ENCODE assay signal across 22 cellular contexts in the genomic region with DNA sequence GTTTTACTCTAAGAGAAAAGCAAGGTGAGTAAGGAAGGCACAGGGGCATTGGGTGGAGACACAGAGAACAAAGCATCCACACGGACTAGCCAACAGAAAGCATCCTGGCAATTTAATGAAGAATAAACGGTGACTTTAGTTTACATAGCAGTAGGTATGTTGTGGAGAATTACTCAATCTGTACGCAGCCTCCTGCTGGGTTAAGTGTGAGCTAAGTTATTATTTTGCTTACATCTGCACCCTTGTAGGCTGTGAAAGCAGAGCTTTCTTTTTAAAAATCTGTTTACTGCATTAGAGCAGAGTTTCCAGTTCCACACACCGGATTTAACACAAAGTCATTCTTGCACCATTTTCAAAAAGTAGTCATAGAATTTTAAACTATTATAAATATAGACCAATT.
DNase-seq lines count a peak whose midpoint lies in the region; ATAC-seq lines count a peak whose summit lies in the region.
"Had no signal": no experiment of that assay in that cellular context is flagged by ENCODE, and none has a peak within 500 bp of the region (broad histone marks: within the 10 kb centered on the region; RNA-seq: fewer than 3 reads in every experiment).

No MANE protein-coding gene starts in this region.

- DNase-seq in DMS153 treated with DMSO at 0.1 percent for 48 hours (lab: John Stamatoyannopoulos, UW; ENCODE audit: unreplicated experiment) (peak; percentile 79), NCI-H1417 treated with DMSO at 0.1 percent for 48 hours (lab: John Stamatoyannopoulos, UW) (peak; percentile 90), NCI-H2227 (lab: John Stamatoyannopoulos, UW; ENCODE audit: unreplicated experiment) (peak; percentile 72), RPMI8226 (peak; percentile 24), glomerular visceral epithelial cell (ENCODE audit: extremely low spot score) (no peak), midbrain (lab: John Stamatoyannopoulos, UW) (no peak), cortex of kidney (lab: John Stamatoyannopoulos, UW) (no peak)
- DNase-seq: activated CD4-positive, alpha-beta T cell treated with anti-CD3 and anti-CD28 coated beads for 48 hours; activated CD8-positive, alpha-beta memory T cell treated with anti-CD3 and anti-CD28 coated beads for 24 hours; activated effector memory CD4-positive, alpha-beta T cell treated with Interleukin-2 at 50 U/mL for 16 hours; activated T-cell treated with anti-CD3 and anti-CD28 coated beads for 4 hours; gastrocnemius medialis; GM23248; left cardiac atrium; NCI-H2029; stimulated activated CD4-positive, alpha-beta T cell treated with anti-CD3 and anti-CD28 coated beads, Interleukin-4, amount 100 ng/mL, for 24 hours; substantia nigra; T-cell had no signal

- ATAC-seq in stimulated activated memory B cell treated with anti-CD40 and anti-IgM and Interleukin-4, amounts not matched to agents 10 μg/mL and 1 μg/mL and 100 μg/mL, for 72 hours, result no peak
- ATAC-seq: activated naive CD4-positive, alpha-beta T cell treated with anti-CD3 and anti-CD28 coated beads, Interleukin-2, amount 50 U/mL, for 72 hours; gastrocnemius medialis; left cardiac atrium; T-cell had no signal

- no peaks in the 10 kb centered on the region for H3K9me3 Mint-ChIP-seq in stimulated activated memory B cell treated with anti-CD40 and anti-IgM and Interleukin-4, amounts not matched to agents 10 μg/mL and 1 μg/mL and 100 μg/mL, for 72 hours
- H3K9me3 Mint-ChIP-seq: activated naive CD4-positive, alpha-beta T cell treated with anti-CD3 and anti-CD28 coated beads, Interleukin-2, amount 50 U/mL, for 72 hours; nephron; T-cell; type B pancreatic cell had no signal

- no peaks in the 10 kb centered on the region for H3K27me3 Mint-ChIP-seq in stimulated activated memory B cell treated with anti-CD40 and anti-IgM and Interleukin-4, amounts not matched to agents 10 μg/mL and 1 μg/mL and 100 μg/mL, for 72 hours
- H3K27me3 Mint-ChIP-seq: T-cell, type B pancreatic cell had no signal

- H3K4me3 Mint-ChIP-seq in stimulated activated memory B cell treated with anti-CD40 and anti-IgM and Interleukin-4, amounts not matched to agents 10 μg/mL and 1 μg/mL and 100 μg/mL, for 72 hours, result no peak overlapping the region
- H3K4me3 Mint-ChIP-seq: nephron, T-cell, type B pancreatic cell had no signal

- peaks cover 4% of the 10 kb centered on the region for H3K4me1 Mint-ChIP-seq in stimulated activated memory B cell treated with anti-CD40 and anti-IgM and Interleukin-4, amounts not matched to agents 10 μg/mL and 1 μg/mL and 100 μg/mL, for 72 hours
- H3K4me1 Mint-ChIP-seq: nephron had no signal

- H3K36me3 Mint-ChIP-seq in stimulated activated memory B cell treated with anti-CD40 and anti-IgM and Interleukin-4, amounts not matched to agents 10 μg/mL and 1 μg/mL and 100 μg/mL, for 72 hours, result no peaks in the 10 kb centered on the region
- H3K36me3 Mint-ChIP-seq: activated naive CD4-positive, alpha-beta T cell treated with anti-CD3 and anti-CD28 coated beads, Interleukin-2, amount 50 U/mL, for 72 hours; type B pancreatic cell had no signal

- no peak overlapping the region for H3K27ac Mint-ChIP-seq in stimulated activated memory B cell treated with anti-CD40 and anti-IgM and Interleukin-4, amounts not matched to agents 10 μg/mL and 1 μg/mL and 100 μg/mL, for 72 hours
- H3K27ac Mint-ChIP-seq: activated naive CD4-positive, alpha-beta T cell treated with anti-CD3 and anti-CD28 coated beads, Interleukin-2, amount 50 U/mL, for 72 hours; nephron; type B pancreatic cell had no signal

Comparison
In these comparisons a context has a peak if more than half of its experiments do, and no peak if none do; other contexts are left out.
1. DNase-seq: peak in DMS153 treated with DMSO at 0.1 percent for 48 hours (single experiment), NCI-H1417 treated with DMSO at 0.1 percent for 48 hours (single experiment), NCI-H2227 (single experiment) and RPMI8226 (single experiment); none in glomerular visceral epithelial cell (single experiment), midbrain (single experiment) and cortex of kidney (single experiment).